Comparison of ENCODE assay signal across 21 cellular contexts in the genomic region with DNA sequence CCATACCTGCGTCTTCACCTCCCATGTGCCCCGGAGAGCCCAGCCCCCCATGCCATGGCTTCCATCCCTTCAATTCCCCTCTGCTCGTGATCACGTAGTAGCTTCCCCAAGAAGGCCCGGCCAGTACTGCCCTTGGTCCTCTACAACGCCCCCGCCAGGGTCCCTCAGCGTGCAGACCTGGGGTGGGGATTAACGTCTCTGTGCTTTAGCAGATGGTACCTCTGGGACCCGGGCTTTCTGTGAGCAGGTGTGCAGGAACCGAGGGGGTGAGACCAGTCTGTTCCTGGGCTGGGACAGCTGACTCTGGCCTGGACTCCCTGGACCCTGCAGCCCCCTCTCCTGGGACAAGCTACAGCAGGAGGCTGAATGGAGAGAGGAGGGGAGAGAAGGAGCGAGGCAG. TPM values are rescaled to one million over a fixed set of nuclear protein-coding genes. Genes with fewer than 3 reads are reported as not detected.
"Had no signal": no experiment of that assay in that cellular context is flagged by ENCODE, and none has a peak within 500 bp of the region (broad histone marks: within the 10 kb centered on the region; RNA-seq: fewer than 3 reads in every experiment).

No MANE protein-coding gene starts in this region.

- H3K36me3 ChIP-seq: ascending aorta had no signal

- DNase-seq: activated CD4-positive, alpha-beta memory T cell treated with anti-CD3 and anti-CD28 coated beads, Interleukin-2, amount 10 ng/mL, durations not matched to agents 7 days and 5 days; activated CD4-positive, alpha-beta T cell treated with anti-CD3 and anti-CD28 coated beads for 36 hours; activated CD4-positive, alpha-beta T cell treated with anti-CD3 and anti-CD28 coated beads, Interleukin-2, amount 50 U/mL, for 1 hour; activated CD4-positive, CD25-positive, alpha-beta regulatory T cell; activated naive CD8-positive, alpha-beta T cell treated with anti-CD3 and anti-CD28 coated beads, Interleukin-2, amount 50 U/mL, for 24 hours; amniotic stem cell; body of pancreas; Kasumi-1; KBM-7; NCI-H1048; NCI-H146; NCI-H1930; NCI-H2171; NCI-H2227 treated with DMSO at 0.1 percent for 48 hours; NCI-H446 treated with DMSO at 0.1 percent for 48 hours; NCI-H526 treated with DMSO at 0.1 percent for 48 hours; SHP77 treated with DMSO at 0.1 percent for 48 hours; T-helper 17 cell; T1000 had no signal

- ATAC-seq: activated CD4-positive, alpha-beta T cell treated with anti-CD3 and anti-CD28 coated beads for 36 hours; activated naive CD4-positive, alpha-beta T cell treated with anti-CD3 and anti-CD28 coated beads, Interleukin-2, amount 50 U/mL, for 72 hours; activated naive CD8-positive, alpha-beta T cell treated with anti-CD3 and anti-CD28 coated beads, Interleukin-2, amount 50 U/mL, for 24 hours; body of pancreas; T-helper 17 cell had no signal

- H3K27ac ChIP-seq: ascending aorta, body of pancreas had no signal

- H3K27me3 ChIP-seq: ascending aorta, body of pancreas had no signal

- H3K4me1 ChIP-seq: ascending aorta, body of pancreas had no signal

- H3K9me3 ChIP-seq: ascending aorta, body of pancreas had no signal

- H3K4me3 ChIP-seq: ascending aorta, body of pancreas had no signal

RNA-seq across cellular contexts. Expression of gene PLCH2, which starts 1.2 kb away (rescaled TPM):
- total RNA-seq: ascending aorta had no signal

RNA-seq across cellular contexts. Expression of gene HES5, which starts 52.8 kb away (rescaled TPM):
- total RNA-seq: activated CD4-positive, alpha-beta memory T cell treated with anti-CD3 and anti-CD28 coated beads, Interleukin-2, amount 10 ng/mL, durations not matched to agents 7 days and 5 days; ascending aorta; body of pancreas; T-helper 17 cell had no signal
